ENCODE assay signal across 1 cellular context in the genomic region with DNA sequence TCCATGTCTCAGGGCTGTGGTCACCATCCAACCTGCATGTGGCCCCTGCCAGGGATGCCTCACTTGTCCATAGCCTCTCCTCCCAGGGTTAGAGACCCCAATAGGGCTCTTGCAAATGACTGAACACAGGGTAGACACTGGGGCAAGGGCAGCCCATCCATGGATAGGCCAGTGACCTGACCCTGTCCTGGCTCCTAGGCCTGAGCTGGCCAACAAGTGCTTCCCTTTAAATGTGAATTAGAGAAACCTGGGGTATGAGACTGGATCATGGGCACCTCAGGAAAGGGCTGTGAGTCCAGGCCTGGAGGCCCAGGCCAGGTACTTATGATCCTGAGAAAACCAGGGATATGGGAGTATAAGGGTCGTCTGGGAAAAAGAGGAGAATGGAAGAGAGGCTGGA.
TF ChIP-seq lines count a peak whose summit lies in the region.

No MANE protein-coding gene starts in this region.

TF ChIP-seq in IMR-90, 13 proteins besides CTCF, POLR2A, EP300 and RAD21:
- TF ChIP-seq SMC3 (IDR thresholded peaks at IDR 0.05; ENCODE audit: low read depth, low read length): no peak
